Comparison of ENCODE assay signal across 8 cellular contexts in genomic region chr2:215950009-215950408, GRCh38.
DNase-seq lines count a peak whose midpoint lies in the region; FAIRE-seq and TF ChIP-seq lines count a peak whose summit lies in the region.

No MANE protein-coding gene starts in this region.

- intact Hi-C loops in kidney (cut with DNase I) = no loop called here
- intact Hi-C loops in activated naive CD4-positive, alpha-beta T cell treated with anti-CD3 and anti-CD28 coated beads for 36 hours (cut with micrococcal nuclease) = loop anchor here (1.0 kb wide), 3 partner anchors 63 to 109 kb away; partner anchors contain the start of gene MREG

- H3K36me3 ChIP-seq in GM23248 (ENCODE audit: low read depth) = no peaks in the 10 kb centered on the region
- peaks cover 0 to 12% of the 10 kb centered on the region in 2 donors for H3K36me3 ChIP-seq in kidney (ENCODE audit: control insufficient read depth in 1 of 2, insufficient read depth in 2 of 2, low read length in 2 of 2)

- CTCF ChIA-PET in activated naive CD4-positive, alpha-beta T cell treated with anti-CD3 and anti-CD28 coated beads for 36 hours (lab: Charles Lee) = interaction anchor here (0.7 to 7.5 kb wide), 17 partner anchors 11 to 715 kb away, joined by 3 to 111 read pairs (median 3); partner anchors contain the start of gene MREG

- H3K4me3 Mint-ChIP-seq in activated naive CD4-positive, alpha-beta T cell treated with anti-CD3 and anti-CD28 coated beads for 36 hours = no peak overlapping the region

- TF ChIP-seq CTCF in WI38 (IDR thresholded peaks at IDR 0.05; ENCODE audit: low read depth, low read length) (peak; percentile 10; the same call in 1 of the 2 replicates), kidney (IDR thresholded peaks at IDR 0.05; ENCODE audit: borderline replicate concordance, extremely low read depth, insufficient read depth) (peak; percentile 34)

- no peak overlapping the region for H3K27ac ChIP-seq in GM23248
- no peak overlapping the region for H3K27ac ChIP-seq in kidney (ENCODE audit: low read depth in 2 of 2, low read length in 2 of 2)

- no peaks in the 10 kb centered on the region for H3K36me3 Mint-ChIP-seq in activated naive CD4-positive, alpha-beta T cell treated with anti-CD3 and anti-CD28 coated beads for 36 hours (ENCODE audit: low read depth)

- FAIRE-seq in kidney (lab: Jason Lieb, UNC) = peak; percentile 73

- WGBS in GM23248 (ENCODE audit: low coverage in 1 of 2, low lambda C conversion rate in 2 of 2, missing lambda C conversion rate in 2 of 2), 2 experiments = 54 to 55% methylated on average over 3 of the region's 3 CpGs

- peak; percentile 50 for DNase-seq in A172 (ENCODE audit: low spot score)
- peak; percentile 25 for DNase-seq in GDM1 (lab: John Stamatoyannopoulos, UW)
- peak; percentile 72 for DNase-seq in GM23248
- peak; percentile 28 for DNase-seq in KG1 (lab: John Stamatoyannopoulos, UW)
- DNase-seq in kidney = no peak
- DNase-seq in stimulated activated CD4-positive, alpha-beta T cell treated with anti-CD3 and anti-CD28 coated beads, Interleukin-4, amount 100 ng/mL, for 4 hours = no peak
- DNase-seq in activated naive CD4-positive, alpha-beta T cell treated with anti-CD3 and anti-CD28 coated beads for 36 hours = no peak

- no peaks in the 10 kb centered on the region for H3K9me3 Mint-ChIP-seq in activated naive CD4-positive, alpha-beta T cell treated with anti-CD3 and anti-CD28 coated beads for 36 hours

- no peak overlapping the region for H3K4me3 ChIP-seq in GM23248
- H3K4me3 ChIP-seq in WI38 (ENCODE audit: low read depth, low read length) = no peak overlapping the region
- H3K4me3 ChIP-seq in kidney (ENCODE audit: low read length in 2 of 2) = no peak overlapping the region

- in situ Hi-C loops in GM23248 (cut with MboI) = loop anchor here (5.0 kb wide), 1 partner anchor 72 kb away; no protein-coding TSS in a partner anchor

- H3F3A ChIP-seq in GM23248 (ENCODE audit: insufficient read depth) = no peaks in the 10 kb centered on the region

- H4K20me1 ChIP-seq in GM23248 (ENCODE audit: insufficient read depth) = no peaks in the 10 kb centered on the region

- H3K27me3 Mint-ChIP-seq in activated naive CD4-positive, alpha-beta T cell treated with anti-CD3 and anti-CD28 coated beads for 36 hours (ENCODE audit: low read depth) = no peaks in the 10 kb centered on the region

- H3K9me3 ChIP-seq in GM23248 (ENCODE audit: low read depth) = no peaks in the 10 kb centered on the region
- H3K9me3 ChIP-seq in kidney (ENCODE audit: control insufficient read depth in 1 of 2, low read length in 2 of 2) = no peaks in the 10 kb centered on the region

- no peak overlapping the region for H3K27ac Mint-ChIP-seq in activated naive CD4-positive, alpha-beta T cell treated with anti-CD3 and anti-CD28 coated beads for 36 hours

- H3K79me2 ChIP-seq in GM23248 (ENCODE audit: insufficient read depth) = no peaks in the 10 kb centered on the region

- no peak overlapping the region for H3K4me2 ChIP-seq in GM23248 (ENCODE audit: unreplicated experiment)

- H3K27me3 ChIP-seq in GM23248 (replicated peaks; ENCODE audit: insufficient read depth) = no peaks in the 10 kb centered on the region

- H3K4me1 ChIP-seq in GM23248 (ENCODE audit: insufficient read depth) = no peaks in the 10 kb centered on the region
- no peaks in the 10 kb centered on the region for H3K4me1 ChIP-seq in kidney (ENCODE audit: control insufficient read depth in 1 of 2, insufficient read depth in 1 of 2, low read depth in 1 of 2, low read length in 2 of 2)

- H3K9ac ChIP-seq in GM23248 = no peak overlapping the region
- no peak overlapping the region for H3K9ac ChIP-seq in kidney (ENCODE audit: low read length in 2 of 2)

- no peaks in the 10 kb centered on the region for H3K9me2 ChIP-seq in GM23248 (ENCODE audit: insufficient read depth)

- H2AFZ ChIP-seq in GM23248 = no peak overlapping the region

- H3K4me1 Mint-ChIP-seq in activated naive CD4-positive, alpha-beta T cell treated with anti-CD3 and anti-CD28 coated beads for 36 hours (ENCODE audit: low read depth) = no peaks in the 10 kb centered on the region

Comparison
In these comparisons a context has a peak if more than half of its experiments do, and no peak if none do; other contexts are left out.
1. DNase-seq: peak in A172 (single experiment), GDM1 (single experiment), GM23248 (single experiment) and KG1 (single experiment); none in kidney (single experiment), stimulated activated CD4-positive, alpha-beta T cell treated with anti-CD3 and anti-CD28 coated beads, Interleukin-4, amount 100 ng/mL, for 4 hours (0 of 2) and activated naive CD4-positive, alpha-beta T cell treated with anti-CD3 and anti-CD28 coated beads for 36 hours (single experiment).